12 cellular contexts compared by ENCODE assay signal in genomic region chr5:23013395-23013994, GRCh38.
A peak's percentile ranks its signal among the peaks of the same experiment; 100 is the strongest.
DNase-seq lines count a peak whose midpoint lies in the region; ATAC-seq, FAIRE-seq and TF ChIP-seq lines count a peak whose summit lies in the region.
"Had no signal": no experiment of that assay in that cellular context is flagged by ENCODE, and none has a peak within 500 bp of the region (broad histone marks: within the 10 kb centered on the region; RNA-seq: fewer than 3 reads in every experiment).

No MANE protein-coding gene starts in this region.

- no peaks in the 10 kb centered on the region for H3K27me3 Mint-ChIP-seq in activated CD8-positive, alpha-beta memory T cell treated with anti-CD3 and anti-CD28 coated beads, Interleukin-2, amount 10 ng/mL, durations not matched to agents 7 days and 5 days

- no peak for TF ChIP-seq CTCF in PC-3 (conservative IDR thresholded peaks at IDR 0.05; ENCODE audit: low read depth, low read length)
- TF ChIP-seq CTCF in stomach (IDR thresholded peaks at IDR 0.05), result no peak

- peaks cover 2% of the 10 kb centered on the region for H3K9me3 Mint-ChIP-seq in activated CD8-positive, alpha-beta memory T cell treated with anti-CD3 and anti-CD28 coated beads, Interleukin-2, amount 10 ng/mL, durations not matched to agents 7 days and 5 days (ENCODE audit: low read depth)

- H3K36me3 ChIP-seq in PC-3 (ENCODE audit: low read depth, low read length), result no peaks in the 10 kb centered on the region
- H3K36me3 ChIP-seq in stomach, result no peaks in the 10 kb centered on the region
- H3K36me3 ChIP-seq: cardiac muscle cell, WERI-Rb-1 had no signal

- FAIRE-seq in endometrium (lab: Jason Lieb, UNC), result peak; percentile 37

- CTCF ChIA-PET in activated CD8-positive, alpha-beta memory T cell treated with anti-CD3 and anti-CD28 coated beads, Interleukin-2, amount 10 ng/mL, durations not matched to agents 7 days and 5 days (lab: Charles Lee), result no interaction called here
- CTCF ChIA-PET in PC-3 (lab: Charles Lee), result no interaction called here

- 39 to 58% (median 51%) methylated on average over 4 of the region's 4 CpGs for WGBS in stomach, 5 donors

- H3K4me3 ChIP-seq in PC-3 (ENCODE audit: low read length) (peak overlapping the region; percentile 64), stomach (peak overlapping the region; percentile 6 to 37 (median 15))
- H3K4me3 ChIP-seq: cardiac muscle cell had no signal

- TF ChIP-seq POLR2A in stomach (IDR thresholded peaks at IDR 0.05), result no peak

- H3K4me3 Mint-ChIP-seq in activated CD8-positive, alpha-beta memory T cell treated with anti-CD3 and anti-CD28 coated beads, Interleukin-2, amount 10 ng/mL, durations not matched to agents 7 days and 5 days, result peak overlapping the region; percentile 71

- H3K4me1 ChIP-seq in PC-3 (ENCODE audit: insufficient read depth, low read length) (no peaks in the 10 kb centered on the region), stomach (no peaks in the 10 kb centered on the region)

- no peak for ATAC-seq in activated CD8-positive, alpha-beta memory T cell treated with anti-CD3 and anti-CD28 coated beads, Interleukin-2, amount 10 ng/mL, durations not matched to agents 7 days and 5 days
- ATAC-seq in PC-3, result no peak

- no peak overlapping the region for H3K27ac Mint-ChIP-seq in activated CD8-positive, alpha-beta memory T cell treated with anti-CD3 and anti-CD28 coated beads, Interleukin-2, amount 10 ng/mL, durations not matched to agents 7 days and 5 days

- no peaks in the 10 kb centered on the region for H3K36me3 Mint-ChIP-seq in activated CD8-positive, alpha-beta memory T cell treated with anti-CD3 and anti-CD28 coated beads, Interleukin-2, amount 10 ng/mL, durations not matched to agents 7 days and 5 days

- no peak for DNase-seq in activated CD8-positive, alpha-beta memory T cell treated with anti-CD3 and anti-CD28 coated beads, Interleukin-2, amount 10 ng/mL, durations not matched to agents 7 days and 5 days
- DNase-seq in activated CD8-positive, alpha-beta memory T cell treated with anti-CD3 and anti-CD28 coated beads, Interleukin-2, amount 50 U/mL, for 48 hours, result no peak
- DNase-seq in PC-3 (no peak), stomach (no peak), CD1c-positive myeloid dendritic cell (ENCODE audit: extremely low spot score) (no peak), SK-N-DZ (ENCODE audit: low spot score) (no peak), NCI-H446 treated with DMSO at 0.1 percent for 48 hours (lab: John Stamatoyannopoulos, UW) (no peak)
- DNase-seq: kidney, NCI-H1092, WERI-Rb-1 had no signal

- POLR2A ChIA-PET in PC-3 (lab: Charles Lee; ENCODE audit: unreplicated experiment), result interaction anchor here (0.6 kb wide), 1 partner anchor 423 kb away, joined by 3 read pairs; no protein-coding TSS in a partner anchor

- no peaks in the 10 kb centered on the region for H3K9me2 ChIP-seq in PC-3 (replicated peaks; ENCODE audit: low read length)

- peak overlapping the region; percentile 74 for H2AFZ ChIP-seq in PC-3 (ENCODE audit: low read length)

- H3K27me3 ChIP-seq in PC-3 (ENCODE audit: low read length), result no peaks in the 10 kb centered on the region
- no peaks in the 10 kb centered on the region for H3K27me3 ChIP-seq in stomach
- H3K27me3 ChIP-seq: cardiac muscle cell had no signal

- no TSS peak for BruUV-seq in PC-3 (replicated peaks; lab: Mats Ljungman, UMichigan)

- no peaks in the 10 kb centered on the region for H3F3A ChIP-seq in PC-3 (ENCODE audit: low read length, unreplicated experiment)

- TF ChIP-seq EP300 in stomach (IDR thresholded peaks at IDR 0.05), result no peak

- no peaks in the 10 kb centered on the region for H3K4me1 Mint-ChIP-seq in activated CD8-positive, alpha-beta memory T cell treated with anti-CD3 and anti-CD28 coated beads, Interleukin-2, amount 10 ng/mL, durations not matched to agents 7 days and 5 days

- H3K27ac ChIP-seq in PC-3 (ENCODE audit: low read length) (no peak overlapping the region), stomach (no peak overlapping the region)
- H3K27ac ChIP-seq: cardiac muscle cell, WERI-Rb-1 had no signal

- H4K20me1 ChIP-seq in PC-3 (ENCODE audit: low read length), result no peaks in the 10 kb centered on the region

- peak overlapping the region; percentile 83 for H3K4me2 ChIP-seq in PC-3 (ENCODE audit: low read length)

- intact Hi-C loops in PC-3 (cut with micrococcal nuclease) (no loop called here), stomach (cut with DNase I; ENCODE audit: low total_unique reads) (no loop called here)

- H3K79me2 ChIP-seq in PC-3 (ENCODE audit: low read length), result no peaks in the 10 kb centered on the region

- no peaks in the 10 kb centered on the region for H3K9me3 ChIP-seq in PC-3 (ENCODE audit: low read length)
- H3K9me3 ChIP-seq in stomach, result no peaks in the 10 kb centered on the region

- peak overlapping the region; percentile 27; the same call in 1 of the 2 replicates for H3K9ac ChIP-seq in PC-3 (ENCODE audit: low read length)
